9 cellular contexts compared by ENCODE assay signal in the genomic region with DNA sequence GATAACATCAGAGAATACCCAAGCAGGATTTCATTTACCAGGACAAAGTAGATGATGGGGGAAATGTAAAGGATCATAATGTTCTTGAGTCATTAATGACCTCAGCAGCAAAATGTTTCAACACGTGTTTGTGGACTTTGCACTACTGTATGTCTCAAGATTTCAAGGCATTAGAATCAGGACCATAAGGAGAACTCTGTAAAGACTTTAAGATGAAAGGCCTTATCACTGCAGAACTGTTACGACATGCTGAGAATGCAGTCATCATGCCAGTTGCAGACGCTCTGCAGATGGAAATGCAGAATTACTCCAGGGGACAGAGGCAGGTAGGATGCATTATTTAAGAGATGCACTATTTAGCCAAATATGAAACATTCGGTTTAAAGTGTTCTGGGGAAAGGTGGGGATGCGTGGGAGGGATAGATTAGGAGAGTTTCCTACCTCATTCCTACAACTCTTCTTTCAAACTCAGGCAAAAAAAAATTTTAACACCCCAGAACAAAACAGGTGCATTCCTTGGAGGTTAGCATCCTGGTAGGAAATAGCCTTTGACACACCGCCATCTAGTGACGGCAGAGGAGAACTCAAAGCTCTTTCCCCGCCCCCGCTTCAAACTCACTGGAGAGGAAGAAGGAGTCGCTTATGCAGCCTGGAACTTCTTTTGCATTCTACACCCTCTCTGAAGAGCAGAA. TPM values are rescaled to one million over a fixed set of nuclear protein-coding genes. Genes with fewer than 3 reads are reported as not detected.
DNase-seq lines count a peak whose midpoint lies in the region; ATAC-seq, FAIRE-seq and TF ChIP-seq lines count a peak whose summit lies in the region.
"Had no signal": no experiment of that assay in that cellular context is flagged by ENCODE, and none has a peak within 500 bp of the region (broad histone marks: within the 10 kb centered on the region; RNA-seq: fewer than 3 reads in every experiment).

No MANE protein-coding gene starts in this region.

- H3K27ac ChIP-seq in IMR-90 (ENCODE audit: insufficient read depth, low read length) (no peak overlapping the region), SJCRH30 (no peak overlapping the region), pancreas (no peak overlapping the region), transverse colon (no peak overlapping the region)

- TF ChIP-seq RAD21 in IMR-90 (IDR thresholded peaks at IDR 0.05; ENCODE audit: low read length) = peak; percentile 90

- H2AFZ ChIP-seq in IMR-90 (replicated peaks; ENCODE audit: low read length, poor library complexity) = no peak overlapping the region

- no peak for TF ChIP-seq POLR2A in IMR-90 (IDR thresholded peaks at IDR 0.05; ENCODE audit: low read depth, low read length)
- TF ChIP-seq POLR2A in transverse colon (IDR thresholded peaks at IDR 0.05) = no peak

- H3K79me1 ChIP-seq in IMR-90 (ENCODE audit: low read depth in 1 of 2, low read length in 2 of 2) = no peaks in the 10 kb centered on the region

- H4K8ac ChIP-seq in IMR-90 (ENCODE audit: low read depth in 2 of 2, low read length in 2 of 2) = no peak overlapping the region

- H4K5ac ChIP-seq in IMR-90 (ENCODE audit: low read depth, low read length) = no peak overlapping the region

- H2AK9ac ChIP-seq in IMR-90 (replicated peaks; ENCODE audit: low read depth, low read length, poor library complexity) = no peak overlapping the region

- no peak overlapping the region for H3K56ac ChIP-seq in IMR-90 (ENCODE audit: extremely low read depth, insufficient read depth, low read length)

- no peak overlapping the region for H3K4ac ChIP-seq in IMR-90 (ENCODE audit: low read depth, low read length)

- no peaks in the 10 kb centered on the region for H3K9me1 ChIP-seq in IMR-90 (ENCODE audit: insufficient read depth, low read length)

- no peak overlapping the region for H2BK120ac ChIP-seq in IMR-90 (ENCODE audit: low read depth, low read length)

- intact Hi-C loops in IMR-90 (cut with micrococcal nuclease) (loop anchor here (1.0 to 5.0 kb wide), 7 partner anchors 341 to 1238 kb away; partner anchors contain the start of gene ABHD5), pancreas (cut with DNase I) (loop anchor here in 2 of 3 donors (10.0 kb wide), 2 partner anchors 344 to 654 kb away; no protein-coding TSS in a partner anchor), transverse colon (cut with DNase I; ENCODE audit: low total_unique reads) (loop anchor here (5.0 kb wide), 1 partner anchor 656 kb away; no protein-coding TSS in a partner anchor)

- POLR2A ChIA-PET in IMR-90 (lab: Charles Lee; ENCODE audit: unreplicated experiment) = no interaction called here

- H3K4me2 ChIP-seq in IMR-90 (ENCODE audit: low read depth, low read length) = no peak overlapping the region

- H3K18ac ChIP-seq in IMR-90 (ENCODE audit: low read depth, low read length) = no peak overlapping the region

- H3K9me3 ChIP-seq in IMR-90 (ENCODE audit: control insufficient read depth, insufficient read depth, low read length) = no peaks in the 10 kb centered on the region
- no peaks in the 10 kb centered on the region for H3K9me3 ChIP-seq in SJCRH30 (replicated peaks)
- no peaks in the 10 kb centered on the region for H3K9me3 ChIP-seq in pancreas
- H3K9me3 ChIP-seq in transverse colon = no peaks in the 10 kb centered on the region

- no peak overlapping the region for H2BK20ac ChIP-seq in IMR-90 (ENCODE audit: low read depth, low read length)

- H4K20me1 ChIP-seq in IMR-90 (ENCODE audit: insufficient read depth, low read length) = no peaks in the 10 kb centered on the region

- CTCF ChIA-PET in IMR-90 (lab: Yijun Ruan, JAX) = interaction anchor here (0.6 to 1.6 kb wide), 4 partner anchors 343 to 1231 kb away, joined by 3 to 5 read pairs (median 4); no protein-coding TSS in a partner anchor

- no peak overlapping the region for H2BK15ac ChIP-seq in IMR-90 (ENCODE audit: low read depth, low read length)

- TF ChIP-seq CTCF in IMR-90 (conservative IDR thresholded peaks at IDR 0.05; ENCODE audit: low read depth, low read length) (peak; percentile 86), pancreas (IDR thresholded peaks at IDR 0.05) (peak; percentile 60 to 80 (median 68)), transverse colon (IDR thresholded peaks at IDR 0.05) (peak; percentile 62 to 74 (median 69))

- no peak for TF ChIP-seq EP300 in transverse colon (IDR thresholded peaks at IDR 0.05; ENCODE audit: low read depth)

- WGBS in IMR-90 (ENCODE audit: extremely low coverage in 2 of 2, insufficient read length in 1 of 2), 2 experiments = 19% methylated on average over 3 of the region's 10 CpGs; no CpG with 5 or more reads in 1 of the 2 experiments
- WGBS in pancreas, 2 donors = 6 to 7% methylated on average over 10 of the region's 10 CpGs
- WGBS in transverse colon (ENCODE audit: low coverage in 1 of 2), 2 donors = 8 to 13% methylated on average over 6 to 10 of the region's 10 CpGs

- H3K4me3 ChIP-seq in IMR-90 (ENCODE audit: insufficient read depth, low read depth, low read length) (no peak overlapping the region), SJCRH30 (no peak overlapping the region), pancreas (no peak overlapping the region), transverse colon (no peak overlapping the region)

- H3K36me3 ChIP-seq in IMR-90 (ENCODE audit: control insufficient read depth, insufficient read depth, low read length) (no peaks in the 10 kb centered on the region), SJCRH30 (no peaks in the 10 kb centered on the region), pancreas (no peaks in the 10 kb centered on the region), transverse colon (no peaks in the 10 kb centered on the region)

- H3K23ac ChIP-seq in IMR-90 (ENCODE audit: low read depth, low read length) = no peak overlapping the region

- no peak overlapping the region for H4K91ac ChIP-seq in IMR-90 (ENCODE audit: insufficient read depth, low read depth, low read length)

- no peak overlapping the region for H2AK5ac ChIP-seq in IMR-90 (ENCODE audit: low read depth, low read length)

- H3K4me1 ChIP-seq in IMR-90 (ENCODE audit: control insufficient read depth, insufficient read depth, low read length) = no peaks in the 10 kb centered on the region
- no peaks in the 10 kb centered on the region for H3K4me1 ChIP-seq in SJCRH30
- no peaks in the 10 kb centered on the region for H3K4me1 ChIP-seq in pancreas
- H3K4me1 ChIP-seq in transverse colon = no peaks in the 10 kb centered on the region

- dilution Hi-C loops in IMR-90 (cut with HindIII; ENCODE audit: low sequenced_read_pairs, unreplicated experiment) = no loop called here

- no peak overlapping the region for H3K14ac ChIP-seq in IMR-90 (replicated peaks; ENCODE audit: low read depth, low read length)

- H3K9ac ChIP-seq in IMR-90 (ENCODE audit: low read depth, low read length) = no peak overlapping the region

- H3K27me3 ChIP-seq in IMR-90 (ENCODE audit: control insufficient read depth, insufficient read depth, low read length) = peaks cover 4% of the 10 kb centered on the region
- no peaks in the 10 kb centered on the region for H3K27me3 ChIP-seq in SJCRH30
- no peaks in the 10 kb centered on the region for H3K27me3 ChIP-seq in pancreas
- peaks cover 11% of the 10 kb centered on the region for H3K27me3 ChIP-seq in transverse colon

- BruUV-seq in IMR-90 (replicated peaks; lab: Mats Ljungman, UMichigan) = no TSS peak

- peak; percentile 95 for ATAC-seq in IMR-90 (ENCODE audit: low read depth)
- peak; percentile 83 to 97 (median 94) for ATAC-seq in pancreas

- in situ Hi-C loops in IMR-90 (cut with MboI; ENCODE audit: low sequenced_read_pairs) (loop anchor here (10.0 to 25.0 kb wide), 3 partner anchors 424 to 1236 kb away; no protein-coding TSS in a partner anchor), transverse colon (cut with MboI; ENCODE audit: low pct_ligation_motif_present in 1 of 4, low pct_unique_long_range_greater_than_20kb in 1 of 4, low sequenced_read_pairs in 3 of 4) (loop anchor here in 2 of 4 donors (10.0 kb wide), 1 partner anchor 654 kb away; no protein-coding TSS in a partner anchor)

- peak; percentile 37 for FAIRE-seq in pancreas (lab: Jason Lieb, UNC)

- no peak overlapping the region for H2BK5ac ChIP-seq in IMR-90 (ENCODE audit: low read depth, low read length, poor library complexity, severe bottlenecking)

- DNase-seq in NCI-H2171 treated with DMSO at 0.1 percent for 48 hours (lab: John Stamatoyannopoulos, UW) = peak; percentile 57
- no peak for DNase-seq in NCI-H2171 (lab: John Stamatoyannopoulos, UW)
- peak; percentile 67 for DNase-seq in IMR-90
- peak; percentile 34 to 73 for DNase-seq in SJCRH30
- DNase-seq in activated effector memory CD4-positive, alpha-beta T cell treated with anti-CD3 and anti-CD28 coated beads, Interleukin-2, amount 50 U/mL, for 16 hours = peak; percentile 83
- DNase-seq in germinal center (ENCODE audit: low spot score) = peak; percentile 68
- DNase-seq in pancreas = peak; percentile 32 to 79 (median 58)
- DNase-seq in transverse colon = peak; percentile 68

TF ChIP-seq in IMR-90, 13 proteins besides CTCF, POLR2A, EP300 and RAD21 (continues in another document):
- peak; percentile 71 for TF ChIP-seq RCOR1 (IDR thresholded peaks at IDR 0.05; ENCODE audit: insufficient replicate concordance, low read length)
- no peak for TF ChIP-seq MAZ (IDR thresholded peaks at IDR 0.05; ENCODE audit: borderline replicate concordance, low read depth, low read length)
- TF ChIP-seq USF2 (IDR thresholded peaks at IDR 0.05; ENCODE audit: low read depth, low read length) = no peak
- peak; percentile 72 for TF ChIP-seq SMC3 (IDR thresholded peaks at IDR 0.05; ENCODE audit: low read depth, low read length)
- TF ChIP-seq, protein P1, sequence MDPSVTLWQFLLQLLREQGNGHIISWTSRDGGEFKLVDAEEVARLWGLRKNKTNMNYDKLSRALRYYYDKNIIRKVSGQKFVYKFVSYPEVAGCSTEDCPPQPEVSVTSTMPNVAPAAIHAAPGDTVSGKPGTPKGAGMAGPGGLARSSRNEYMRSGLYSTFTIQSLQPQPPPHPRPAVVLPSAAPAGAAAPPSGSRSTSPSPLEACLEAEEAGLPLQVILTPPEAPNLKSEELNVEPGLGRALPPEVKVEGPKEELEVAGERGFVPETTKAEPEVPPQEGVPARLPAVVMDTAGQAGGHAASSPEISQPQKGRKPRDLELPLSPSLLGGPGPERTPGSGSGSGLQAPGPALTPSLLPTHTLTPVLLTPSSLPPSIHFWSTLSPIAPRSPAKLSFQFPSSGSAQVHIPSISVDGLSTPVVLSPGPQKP (IDR thresholded peaks at IDR 0.05; ENCODE audit: borderline replicate concordance, low read depth, low read length) = no peak
- no peak for TF ChIP-seq MXI1 (IDR thresholded peaks at IDR 0.05; ENCODE audit: borderline replicate concordance, low read depth, low read length)

RNA-seq across cellular contexts. Expression of gene TOPAZ1, which starts 43.3 kb away (rescaled TPM):
- not detected in 2 replicates for total RNA-seq in IMR-90 (2012; rRNA removed)
- not detected in 2 replicates for polyA plus RNA-seq in IMR-90 (2012; rRNA removed)
- not detected in 2 replicates for polyA plus RNA-seq in IMR-90 (2012; cell fraction: cytosol; rRNA removed)
- not detected in 2 replicates for polyA plus RNA-seq in IMR-90 (2012; cell fraction: nucleus; rRNA removed; ENCODE audit: low replicate concordance)
- 0.10 and 0.12 TPM in 2 replicates for total RNA-seq in SJCRH30 (2014; rRNA removed; shearing (Covaris generic))
- total RNA-seq in pancreas = not detected
- not detected for polyA plus RNA-seq in pancreas
- not detected for total RNA-seq in transverse colon
- total RNA-seq: urinary bladder had no signal
- polyA plus RNA-seq: urinary bladder had no signal
